8 cellular contexts compared by ENCODE assay signal in the genomic region with DNA sequence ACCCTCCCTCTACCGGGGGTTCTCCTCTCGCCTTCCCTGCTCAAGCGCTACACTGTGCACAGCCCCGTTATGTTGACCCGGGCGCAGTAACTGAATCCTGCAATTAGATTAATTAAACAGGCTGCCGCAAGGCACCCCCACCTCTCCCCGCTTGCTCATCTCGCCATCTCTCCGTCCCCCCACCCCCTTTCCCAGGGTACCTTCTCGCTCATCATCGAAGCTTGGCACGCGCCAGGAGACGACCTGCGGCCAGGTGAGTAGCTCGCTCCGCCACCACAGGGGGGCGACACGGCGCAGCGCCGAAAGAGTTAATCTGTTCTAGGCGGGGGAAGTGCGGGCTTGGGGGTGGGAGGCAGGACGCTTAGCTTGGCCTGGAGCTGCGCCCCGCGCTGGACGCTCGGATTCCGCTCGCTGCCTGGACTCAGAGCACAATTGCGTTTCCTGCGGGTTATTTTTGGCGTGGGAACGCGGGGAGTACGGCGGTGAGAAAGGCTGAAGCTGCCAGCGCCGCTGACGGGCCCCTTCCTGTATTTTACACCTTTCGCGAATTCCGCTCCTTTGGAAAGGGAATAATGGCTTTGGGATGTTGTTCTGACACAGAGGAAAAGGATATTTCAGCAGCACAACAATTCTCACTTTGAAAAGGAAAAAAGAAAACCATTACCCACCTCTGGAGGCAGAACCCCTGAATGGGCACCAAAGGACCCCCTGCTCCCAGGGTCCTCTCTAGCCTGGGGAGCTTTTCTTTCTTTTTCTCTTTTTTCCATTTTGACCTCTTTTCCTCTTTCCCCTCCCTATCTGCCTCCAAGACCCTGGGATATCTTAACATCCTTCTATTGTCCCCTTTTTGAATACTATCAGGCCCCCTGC. TPM values are rescaled to one million over a fixed set of nuclear protein-coding genes. Genes with fewer than 3 reads are reported as not detected.
A peak's percentile ranks its signal among the peaks of the same experiment; 100 is the strongest.
DNase-seq lines count a peak whose midpoint lies in the region; ATAC-seq and TF ChIP-seq lines count a peak whose summit lies in the region.

No MANE protein-coding gene starts in this region.

- H3K4me1 ChIP-seq in OCI-LY7 (ENCODE audit: insufficient read depth, low read length, poor library complexity, severe bottlenecking) (peaks cover 26% of the 10 kb centered on the region), iPS-20b (ENCODE audit: insufficient read depth, low read length) (peaks cover 5% of the 10 kb centered on the region; the same call in 1 of the 2 replicates)

- H3K36me3 ChIP-seq in OCI-LY7 (ENCODE audit: insufficient read depth, low read length), result no peaks in the 10 kb centered on the region
- no peaks in the 10 kb centered on the region for H3K36me3 ChIP-seq in iPS-20b (ENCODE audit: insufficient read depth, low read depth, low read length)

- H3K4me2 ChIP-seq in OCI-LY7 (ENCODE audit: low read length), result peak overlapping the region; percentile 55

- no peaks in the 10 kb centered on the region for H3K9me3 ChIP-seq in OCI-LY7 (ENCODE audit: low read length)
- no peaks in the 10 kb centered on the region; the same call in 1 of the 2 replicates for H3K9me3 ChIP-seq in iPS-20b (ENCODE audit: insufficient read depth, low read depth, low read length)

- H3K27me3 ChIP-seq in iPS-20b (ENCODE audit: insufficient read depth, low read length), result peaks cover 99% of the 10 kb centered on the region

- POLR2A ChIA-PET in OCI-LY7 (lab: Charles Lee), result interaction anchor here (0.6 kb wide), 1 partner anchor 18 kb away, joined by 3 read pairs; no protein-coding TSS in a partner anchor

- no peak for ATAC-seq in HG03159 (IDR thresholded peaks at IDR 0.05; ENCODE audit: unreplicated experiment)

- CTCF ChIA-PET in OCI-LY7 (lab: Charles Lee; ENCODE audit: unreplicated experiment), result interaction anchor here (0.6 to 1.6 kb wide), 2 partner anchors 11 to 166 kb away, joined by 9 to 15 read pairs; no protein-coding TSS in a partner anchor

- no peak overlapping the region for H3K9ac ChIP-seq in iPS-20b (ENCODE audit: low read depth, low read length)

- intact Hi-C loops in OCI-LY7 (cut with micrococcal nuclease; ENCODE audit: unreplicated experiment), result no loop called here

- H3K4me3 ChIP-seq in OCI-LY7 (ENCODE audit: low read depth, low read length, poor library complexity, severe bottlenecking) (peak overlapping the region; percentile 35), iPS-20b (ENCODE audit: low read length) (peak overlapping the region; percentile 70; the same call in 1 of the 2 replicates)

- H2AFZ ChIP-seq in OCI-LY7 (ENCODE audit: low read length), result no peak overlapping the region

- H3K79me2 ChIP-seq in OCI-LY7 (ENCODE audit: insufficient read depth, low read depth, low read length), result no peaks in the 10 kb centered on the region

- no TSS peak for BruUV-seq in OCI-LY7 (replicated peaks; lab: Mats Ljungman, UMichigan)

- TF ChIP-seq CTCF in OCI-LY7 (conservative IDR thresholded peaks at IDR 0.05; ENCODE audit: low read length), result peak; percentile 87

- DNase-seq in NCI-H345 (lab: John Stamatoyannopoulos, UW) (peak; percentile 46), NCI-H345 treated with DMSO at 0.1 percent for 48 hours (lab: John Stamatoyannopoulos, UW; ENCODE audit: unreplicated experiment) (no peak), OCI-LY7 (ENCODE audit: low spot score) (peak; percentile 54), astrocyte of the hippocampus (ENCODE audit: low read depth, low spot score) (peak; percentile 61), globus pallidus (ENCODE audit: low spot score) (no peak)
- DNase-seq in stimulated activated CD4-positive, alpha-beta T cell treated with anti-CD3 and anti-CD28 coated beads, Interleukin-2, amount 100 ng/mL, for 4 hours (ENCODE audit: low read depth), result peak; percentile 25

- H3K27ac ChIP-seq in OCI-LY7 (ENCODE audit: low read depth, low read length, poor library complexity, severe bottlenecking) (no peak overlapping the region), iPS-20b (ENCODE audit: low read length) (no peak overlapping the region)

- H4K20me1 ChIP-seq in OCI-LY7 (ENCODE audit: insufficient read depth, low read length), result no peaks in the 10 kb centered on the region

- H3K9me2 ChIP-seq in OCI-LY7 (ENCODE audit: insufficient read depth, low read length), result no peaks in the 10 kb centered on the region

RNA-seq across cellular contexts. Expression of gene DLL4, which starts 1.5 kb away (rescaled TPM):
- total RNA-seq in OCI-LY7 (2014; rRNA removed; shearing (Covaris generic)), result 0.19 TPM in 1 of 2 replicates, not detected in the other
- 0.15 TPM in 1 of 2 replicates, not detected in the other for total RNA-seq in OCI-LY7 (2022)

RNA-seq across cellular contexts. Expression of gene CHAC1, which starts 22.6 kb away (rescaled TPM):
- 40.4 and 41.4 TPM in 2 replicates for total RNA-seq in OCI-LY7 (2014; rRNA removed; shearing (Covaris generic))
- total RNA-seq in OCI-LY7 (2022), result 35.3 and 55.6 TPM in 2 replicates

RNA-seq across cellular contexts. Expression of gene VPS18, which starts 36.4 kb away (rescaled TPM):
- total RNA-seq in OCI-LY7 (2014; rRNA removed; shearing (Covaris generic)), result 24.5 and 26.2 TPM in 2 replicates
- 26.4 and 30.7 TPM in 2 replicates for total RNA-seq in OCI-LY7 (2022)

RNA-seq across cellular contexts. Expression of gene RHOV, which starts 56.6 kb away (rescaled TPM):
- total RNA-seq in OCI-LY7 (2014; rRNA removed; shearing (Covaris generic)), result 0.80 and 1.5 TPM in 2 replicates
- 0.63 and 0.85 TPM in 2 replicates for total RNA-seq in OCI-LY7 (2022)

Comparison
In these comparisons a context has a peak if more than half of its experiments do, and no peak if none do; other contexts are left out.
1. DNase-seq: peak in NCI-H345 (single experiment), OCI-LY7 (single experiment), astrocyte of the hippocampus (single experiment) and stimulated activated CD4-positive, alpha-beta T cell treated with anti-CD3 and anti-CD28 coated beads, Interleukin-2, amount 100 ng/mL, for 4 hours (single experiment); none in NCI-H345 treated with DMSO at 0.1 percent for 48 hours (single experiment) and globus pallidus (single experiment).